ENCODE assay signal across 24 cellular contexts in genomic region chr6:20879121-20879520, GRCh38.
A peak's percentile ranks its signal among the peaks of the same experiment; 100 is the strongest.
DNase-seq lines count a peak whose midpoint lies in the region; ATAC-seq and TF ChIP-seq lines count a peak whose summit lies in the region.
"Had no signal": no experiment of that assay in that cellular context is flagged by ENCODE, and none has a peak within 500 bp of the region (broad histone marks: within the 10 kb centered on the region; RNA-seq: fewer than 3 reads in every experiment).

No MANE protein-coding gene starts in this region.

- H3K27ac ChIP-seq in HCT116 (ENCODE audit: low read depth, low read length) (peak overlapping the region; percentile 95), PC-9 (peak overlapping the region; percentile 37), smooth muscle cell (ENCODE audit: low read depth) (peak overlapping the region; percentile 96)
- H3K27ac ChIP-seq: SK-N-MC, upper lobe of right lung had no signal

- TF ChIP-seq POLR2A in HCT116 (IDR thresholded peaks at IDR 0.05; ENCODE audit: borderline replicate concordance, extremely low read depth, insufficient read depth, insufficient read length), result no peak

- H2AFZ ChIP-seq in HCT116 (ENCODE audit: low read depth, low read length, poor library complexity, severe bottlenecking) (no peak overlapping the region), PC-9 (no peak overlapping the region), smooth muscle cell (ENCODE audit: low read depth) (no peak overlapping the region)

- CTCF ChIA-PET in HCT116 (lab: Charles Lee) (no interaction called here), PC-9 (lab: Charles Lee) (no interaction called here)

- no TSS peak for BruUV-seq in HCT116 (replicated peaks; lab: Mats Ljungman, UMichigan)
- BruUV-seq in PC-9 (replicated peaks; lab: Mats Ljungman, UMichigan), result no TSS peak

- H3K9ac ChIP-seq in HCT116 (ENCODE audit: low read length), result no peak overlapping the region
- no peak overlapping the region for H3K9ac ChIP-seq in smooth muscle cell (ENCODE audit: low read depth)

- H3K36me3 ChIP-seq in HCT116 (ENCODE audit: control insufficient read depth in 1 of 2, insufficient read depth in 2 of 2, low read length in 2 of 2) (no peaks in the 10 kb centered on the region), PC-9 (ENCODE audit: low read depth) (no peaks in the 10 kb centered on the region), smooth muscle cell (ENCODE audit: low read depth) (no peaks in the 10 kb centered on the region)
- H3K36me3 ChIP-seq: upper lobe of right lung had no signal

- H3K4me3 ChIP-seq in HCT116 (replicated peaks in 1 of 2; ENCODE audit: low read depth in 1 of 2, low read length in 2 of 2) (no peak overlapping the region), PC-9 (no peak overlapping the region), smooth muscle cell (no peak overlapping the region), foreskin fibroblast (ENCODE audit: low read depth in 1 of 2, low read length in 2 of 2) (no peak overlapping the region)
- H3K4me3 ChIP-seq: SK-N-MC, upper lobe of right lung had no signal

- TF ChIP-seq CTCF in HCT116 (IDR thresholded peaks at IDR 0.05 in 2 of 3, conservative IDR thresholded peaks at IDR 0.05 in 1 of 3; ENCODE audit: borderline replicate concordance in 1 of 3, insufficient read depth in 1 of 3, low read depth in 2 of 3, low read length in 2 of 3), result no peak
- no peak for TF ChIP-seq CTCF in PC-9 (conservative IDR thresholded peaks at IDR 0.05)
- TF ChIP-seq CTCF in smooth muscle cell (IDR thresholded peaks at IDR 0.05; ENCODE audit: borderline replicate concordance, insufficient read depth, poor library complexity, severe bottlenecking), result no peak
- no peak for TF ChIP-seq CTCF in foreskin fibroblast (IDR thresholded peaks at IDR 0.05; ENCODE audit: low read depth, low read length)

- H3K4me1 ChIP-seq in HCT116 (ENCODE audit: control insufficient read depth in 1 of 2, insufficient read depth in 2 of 2, low read length in 2 of 2) (peaks cover 49 to 59% of the 10 kb centered on the region in 2 experiments), PC-9 (replicated peaks; ENCODE audit: insufficient read depth) (peaks cover 42% of the 10 kb centered on the region), smooth muscle cell (ENCODE audit: low read depth) (peaks cover 31% of the 10 kb centered on the region)
- H3K4me1 ChIP-seq: upper lobe of right lung had no signal

- intact Hi-C loops in HCT116 (cut with micrococcal nuclease), result loop anchor here (5.0 to 10.0 kb wide), 3 partner anchors 128 to 1058 kb away; no protein-coding TSS in a partner anchor
- intact Hi-C loops in PC-9 (cut with micrococcal nuclease; ENCODE audit: unreplicated experiment), result loop anchor here (5.0 kb wide), 2 partner anchors 317 to 477 kb away; partner anchors contain the start of gene E2F3

- H3K79me2 ChIP-seq in HCT116 (ENCODE audit: insufficient read depth, low read length) (no peaks in the 10 kb centered on the region), PC-9 (ENCODE audit: low read depth) (no peaks in the 10 kb centered on the region), smooth muscle cell (ENCODE audit: low read depth) (no peaks in the 10 kb centered on the region)

- H3K4me2 ChIP-seq in HCT116 (ENCODE audit: low read length), result peak overlapping the region; percentile 39
- no peak overlapping the region for H3K4me2 ChIP-seq in PC-9
- no peak overlapping the region for H3K4me2 ChIP-seq in smooth muscle cell

- no peaks in the 10 kb centered on the region for H3K9me2 ChIP-seq in HCT116 (ENCODE audit: insufficient read depth)
- no peaks in the 10 kb centered on the region for H3K9me2 ChIP-seq in PC-9 (ENCODE audit: insufficient read depth)

- no peak for ATAC-seq in HCT116
- ATAC-seq: activated CD8-positive, alpha-beta T cell treated with anti-CD3 and anti-CD28 coated beads, Interleukin-2, amount 10 ng/mL, durations not matched to agents 7 days and 5 days; activated naive CD8-positive, alpha-beta T cell treated with anti-CD3 and anti-CD28 coated beads, Interleukin-2, amount 50 U/mL, for 24 hours; naive thymus-derived CD8-positive, alpha-beta T cell; right cardiac atrium; stimulated activated effector memory CD8-positive, alpha-beta T cell treated with anti-CD3 and anti-CD28 coated beads, Interleukin-12 subunit alpha, Interleukin-12 subunit beta, amount 100 ng/mL, for 72 hours; T-helper 17 cell; upper lobe of right lung had no signal

- RAD21 ChIA-PET in HCT116 (lab: Charles Lee; ENCODE audit: low non-redundant PET in 1 of 2, low total read pairs in 2 of 2, uncharacterized antibody in 2 of 2, unreplicated experiment in 2 of 2), result interaction anchor here in 1 of 2 experiments (2.0 kb wide), 1 partner anchor 709 kb away, joined by 10 read pairs; no protein-coding TSS in a partner anchor

- DNase-seq in HCT116 (ENCODE audit: low read depth, low spot score) (no peak), PC-9 (no peak), kidney tubule cell (ENCODE audit: low spot score) (peak; percentile 1), smooth muscle cell (lab: John Stamatoyannopoulos, UW; ENCODE audit: unreplicated experiment) (no peak), cortex of kidney (lab: John Stamatoyannopoulos, UW) (no peak), foreskin fibroblast (no peak), OCI-M1 (lab: John Stamatoyannopoulos, UW) (no peak)
- DNase-seq: activated CD4-positive, alpha-beta T cell treated with anti-CD3 and anti-CD28 coated beads for 1 hour; activated CD8-positive, alpha-beta T cell treated with anti-CD3 and anti-CD28 coated beads, Interleukin-2, amount 10 ng/mL, durations not matched to agents 7 days and 5 days; activated effector memory CD4-positive, alpha-beta T cell treated with anti-CD3 and anti-CD28 coated beads, Interleukin-2, amount 50 U/mL, for 16 hours; activated naive CD8-positive, alpha-beta T cell treated with anti-CD3 and anti-CD28 coated beads, Interleukin-2, amount 50 U/mL, for 24 hours; glutamatergic neuron; midbrain; MM.1S; naive thymus-derived CD8-positive, alpha-beta T cell; NCI-H1417 treated with DMSO at 0.1 percent for 48 hours; NCI-H2081 treated with DMSO at 0.1 percent for 48 hours; NCI-H748 treated with DMSO at 0.1 percent for 48 hours; right cardiac atrium; stimulated activated CD4-positive, alpha-beta T cell treated with anti-CD3 and anti-CD28 coated beads, Interleukin-4, amount 100 ng/mL, for 24 hours; T-helper 17 cell; upper lobe of right lung had no signal

- H3K27me3 ChIP-seq in HCT116 (ENCODE audit: insufficient read depth, low read length), result no peaks in the 10 kb centered on the region
- H3K27me3 ChIP-seq in PC-9 (ENCODE audit: insufficient read depth, low read depth), result no peaks in the 10 kb centered on the region
- no peaks in the 10 kb centered on the region for H3K27me3 ChIP-seq in smooth muscle cell (ENCODE audit: low read depth)
- H3K27me3 ChIP-seq: upper lobe of right lung had no signal

- H3K9me3 ChIP-seq in HCT116 (ENCODE audit: control insufficient read depth in 1 of 2, insufficient read depth in 1 of 2, low read depth in 1 of 2, low read length in 2 of 2), result peaks cover 0 to 3% of the 10 kb centered on the region in 2 experiments; a peak in 2 of 4 replicates
- peaks cover 5% of the 10 kb centered on the region; the same call in 1 of the 2 replicates for H3K9me3 ChIP-seq in PC-9 (ENCODE audit: insufficient read depth, low read depth)
- H3K9me3 ChIP-seq in smooth muscle cell (replicated peaks; ENCODE audit: low read depth), result no peaks in the 10 kb centered on the region
- H3K9me3 ChIP-seq: upper lobe of right lung had no signal

- POLR2A ChIA-PET in HCT116 (lab: Charles Lee) (interaction anchor here (2.5 to 3.0 kb wide), 2 partner anchors 709 to 715 kb away, joined by 20 to 31 read pairs; partner anchors contain the start of gene SOX4), PC-9 (lab: Charles Lee; ENCODE audit: unreplicated experiment) (no interaction called here)

- WGBS in smooth muscle cell (ENCODE audit: low lambda C conversion rate), result 100% methylated on average over 1 of the region's 1 CpG

- TF ChIP-seq RAD21 in HCT116 (IDR thresholded peaks at IDR 0.05; ENCODE audit: low read depth), result no peak

- peaks cover 29% of the 10 kb centered on the region for H3F3A ChIP-seq in PC-9 (ENCODE audit: insufficient read depth, low read depth)
- H3F3A ChIP-seq in smooth muscle cell (ENCODE audit: low read depth), result peaks cover 10% of the 10 kb centered on the region

- H4K20me1 ChIP-seq in HCT116 (ENCODE audit: insufficient read depth), result no peaks in the 10 kb centered on the region
- H4K20me1 ChIP-seq in PC-9 (ENCODE audit: insufficient read depth), result 0 out of 2 replicates have a peak, but pooled peaks cover 4% of the 10 kb centered on the region
- H4K20me1 ChIP-seq in smooth muscle cell (ENCODE audit: low read depth), result no peaks in the 10 kb centered on the region

TF ChIP-seq in HCT116, 20 proteins besides CTCF, POLR2A, EP300 and RAD21:
- no peak for TF ChIP-seq YY1 (IDR thresholded peaks at IDR 0.05; ENCODE audit: extremely low read depth, insufficient replicate concordance, low read depth, low read length)
- TF ChIP-seq SRF (IDR thresholded peaks at IDR 0.05; ENCODE audit: low read depth), result no peak
- no peak for TF ChIP-seq ZNF274 (IDR thresholded peaks at IDR 0.05; ENCODE audit: low read depth, low read length)

Comparison
In these comparisons a context has a peak if more than half of its experiments do, and no peak if none do; other contexts are left out.
1. H3K27ac ChIP-seq: peak in every context shown above with its lines; median percentile 96 in smooth muscle cell; 95 in HCT116; 37 in PC-9.